ENCODE assay signal across 23 cellular contexts in genomic region chr11:85541683-85542082, GRCh38.
"Had no signal": no experiment of that assay in that cellular context is flagged by ENCODE, and none has a peak within 500 bp of the region (broad histone marks: within the 10 kb centered on the region; RNA-seq: fewer than 3 reads in every experiment).

No MANE protein-coding gene starts in this region.

- H3K36me3 ChIP-seq: adrenal gland had no signal

- H3K36me3 Mint-ChIP-seq: activated naive CD8-positive, alpha-beta T cell treated with anti-CD3 and anti-CD28 coated beads, Interleukin-2, amount 10 ng/mL, durations not matched to agents 7 days and 5 days had no signal

- H3K4me1 Mint-ChIP-seq: activated naive CD8-positive, alpha-beta T cell treated with anti-CD3 and anti-CD28 coated beads, Interleukin-2, amount 10 ng/mL, durations not matched to agents 7 days and 5 days had no signal

- H3K27me3 Mint-ChIP-seq: activated naive CD8-positive, alpha-beta T cell treated with anti-CD3 and anti-CD28 coated beads, Interleukin-2, amount 10 ng/mL, durations not matched to agents 7 days and 5 days had no signal

- H3K4me3 Mint-ChIP-seq: activated CD8-positive, alpha-beta T cell treated with anti-CD3 and anti-CD28 coated beads, Interleukin-2, amount 10 ng/mL, durations not matched to agents 7 days and 5 days; activated naive CD8-positive, alpha-beta T cell treated with anti-CD3 and anti-CD28 coated beads, Interleukin-2, amount 10 ng/mL, durations not matched to agents 7 days and 5 days had no signal

- H3K9ac ChIP-seq: KMS-11, SK-N-SH had no signal

- H3K4me2 ChIP-seq: KMS-11, SK-N-SH had no signal

- ATAC-seq: activated CD8-positive, alpha-beta T cell treated with anti-CD3 and anti-CD28 coated beads, Interleukin-2, amount 10 ng/mL, durations not matched to agents 7 days and 5 days; Panc1; Right ventricle myocardium inferior had no signal

- H3K9me3 ChIP-seq: adrenal gland, SK-N-SH had no signal

- H3K9me2 ChIP-seq: SK-N-SH had no signal

- H3K27ac ChIP-seq: adrenal gland, KMS-11, VCaP had no signal

- H3K27me3 ChIP-seq: adrenal gland had no signal

- H3K27ac Mint-ChIP-seq: activated CD8-positive, alpha-beta T cell treated with anti-CD3 and anti-CD28 coated beads, Interleukin-2, amount 10 ng/mL, durations not matched to agents 7 days and 5 days; activated naive CD8-positive, alpha-beta T cell treated with anti-CD3 and anti-CD28 coated beads, Interleukin-2, amount 10 ng/mL, durations not matched to agents 7 days and 5 days had no signal

- H3K4me1 ChIP-seq: adrenal gland had no signal

- H3K4me3 ChIP-seq: adrenal gland had no signal

- DNase-seq: activated CD4-positive, alpha-beta T cell treated with anti-CD3 and anti-CD28 coated beads for 4 hours; activated CD8-positive, alpha-beta memory T cell treated with anti-CD3 and anti-CD28 coated beads, Interleukin-2, amount 50 U/mL, for 48 hours; activated CD8-positive, alpha-beta T cell treated with anti-CD3 and anti-CD28 coated beads, Interleukin-2, amount 10 ng/mL, durations not matched to agents 7 days and 5 days; activated naive CD4-positive, alpha-beta T cell treated with anti-CD3 and anti-CD28 coated beads, Interleukin-2, amount 50 U/mL, for 16 hours; activated naive CD8-positive, alpha-beta T cell treated with anti-CD3 and anti-CD28 coated beads, Interleukin-2, amount 10 ng/mL, durations not matched to agents 7 days and 5 days; activated T-cell treated with anti-CD3 and anti-CD28 coated beads, Interleukin-2, amount 50 U/mL, for 1 hour; adrenal gland; anterior cingulate cortex; NCI-H1092; NCI-H1417; NCI-H1930; NCI-H2171; NCI-H226; NCI-H526 treated with DMSO at 0.1 percent for 48 hours; NK-92 treated with Interleukin-12 subunit alpha and Interleukin-12 subunit beta, amount 100 ng/mL, for 24 hours; OCI-M1; RPMI8226; SK-N-SH; T-helper 1 cell had no signal
